Comparison of ENCODE assay signal across 1 cellular context in the genomic region with DNA sequence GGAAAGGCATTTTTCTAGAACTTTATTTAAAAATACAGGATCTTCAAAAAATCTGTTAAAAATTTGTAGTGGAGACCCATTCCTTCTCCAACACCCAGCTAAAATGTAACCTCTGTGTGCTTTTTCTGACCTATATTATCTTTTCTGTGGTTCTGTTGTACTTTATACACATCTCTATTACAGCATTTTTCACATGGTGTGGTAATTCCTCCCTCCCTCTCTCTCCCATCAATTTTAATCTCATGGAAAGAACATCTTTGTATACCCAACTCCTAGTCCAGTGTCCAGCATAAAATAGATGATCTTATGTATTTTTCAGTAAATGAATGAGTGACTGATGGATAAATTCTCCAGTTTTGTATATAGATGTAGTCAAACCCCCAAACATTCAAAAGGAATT.
TF ChIP-seq lines count a peak whose summit lies in the region.

No MANE protein-coding gene starts in this region.

TF ChIP-seq in HepG2, 621 proteins besides CTCF, POLR2A, EP300 and RAD21 (continued from another document):
- TF ChIP-seq HDAC1 (CRISPR knock-in tag; IDR thresholded peaks at IDR 0.05) (no peak), BRD4 (CRISPR knock-in tag; IDR thresholded peaks at IDR 0.05) (no peak)
- TF ChIP-seq, protein P1, sequence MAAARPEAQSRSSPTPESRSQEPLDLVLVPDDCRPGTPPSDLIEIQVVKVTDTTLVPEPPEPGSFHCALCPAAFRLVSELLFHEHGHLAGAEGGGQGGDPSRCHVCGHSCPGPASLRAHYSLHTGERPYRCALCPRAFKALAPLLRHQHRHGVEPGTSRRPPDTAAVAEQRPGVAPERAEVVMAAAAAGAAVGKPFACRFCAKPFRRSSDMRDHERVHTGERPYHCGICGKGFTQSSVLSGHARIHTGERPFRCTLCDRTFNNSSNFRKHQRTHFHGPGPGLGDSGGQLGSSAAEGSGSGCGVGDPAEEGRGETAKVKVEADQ (CRISPR knock-in tag; IDR thresholded peaks at IDR 0.05; ENCODE audit: borderline replicate concordance) = no peak
